15 cellular contexts compared by ENCODE assay signal in genomic region chr7:149398195-149398820, GRCh38.
"Had no signal": no experiment of that assay in that cellular context is flagged by ENCODE, and none has a peak within 500 bp of the region (broad histone marks: within the 10 kb centered on the region; RNA-seq: fewer than 3 reads in every experiment).

No MANE protein-coding gene starts in this region.

- H3K36me3 ChIP-seq: right atrium auricular region, thyroid gland had no signal

- DNase-seq: activated CD4-positive, alpha-beta T cell treated with anti-CD3 and anti-CD28 coated beads for 36 hours; activated CD4-positive, alpha-beta T cell treated with anti-CD3 and anti-CD28 coated beads, Interleukin-2, amount 50 U/mL, for 48 hours; activated T-cell treated with anti-CD3 and anti-CD28 coated beads for 4 hours; effector memory CD8-positive, alpha-beta T cell; glutamatergic neuron; hippocampal formation; islet precursor cell; left colon; midbrain; occipital lobe; stimulated activated CD4-positive, alpha-beta T cell treated with anti-CD3 and anti-CD28 coated beads, Interleukin-2, amount 100 ng/mL, for 24 hours; stimulated activated naive CD4-positive, alpha-beta T cell treated with Interleukin-2 at 50 U/mL for 16 hours; thyroid gland had no signal

- H3K4me3 ChIP-seq: lung, right atrium auricular region, thyroid gland had no signal

- ATAC-seq: activated CD4-positive, alpha-beta T cell treated with anti-CD3 and anti-CD28 coated beads for 36 hours; effector memory CD8-positive, alpha-beta T cell; left colon had no signal

- H3K27me3 ChIP-seq: right atrium auricular region, thyroid gland had no signal

- H3K27ac ChIP-seq: right atrium auricular region, thyroid gland had no signal

- H3K9me3 ChIP-seq: thyroid gland had no signal

- H3K4me1 ChIP-seq: right atrium auricular region, thyroid gland had no signal
